In genomic region chr17:42548993-42549755, GRCh38 we compare ENCODE assay signal across 12 cellular contexts. TPM values are rescaled to one million over a fixed set of nuclear protein-coding genes. Genes with fewer than 3 reads are reported as not detected.
DNase-seq lines count a peak whose midpoint lies in the region; ATAC-seq and TF ChIP-seq lines count a peak whose summit lies in the region.
"Had no signal": no experiment of that assay in that cellular context is flagged by ENCODE, and none has a peak within 500 bp of the region (broad histone marks: within the 10 kb centered on the region; RNA-seq: fewer than 3 reads in every experiment).

No MANE protein-coding gene starts in this region.

- H3K4me1 Mint-ChIP-seq in activated CD8-positive, alpha-beta memory T cell treated with anti-CD3 and anti-CD28 coated beads, Interleukin-2, amount 10 ng/mL, durations not matched to agents 7 days and 5 days, result peaks cover 20% of the 10 kb centered on the region
- peaks cover 7% of the 10 kb centered on the region for H3K4me1 Mint-ChIP-seq in endothelial cell (ENCODE audit: unreplicated experiment)

- H3K79me2 ChIP-seq in PC-3 (ENCODE audit: low read length), result peaks cover 9% of the 10 kb centered on the region
- peaks cover 7% of the 10 kb centered on the region for H3K79me2 ChIP-seq in smooth muscle cell (ENCODE audit: low read depth)

- no peak for DNase-seq in activated CD8-positive, alpha-beta memory T cell treated with anti-CD3 and anti-CD28 coated beads, Interleukin-2, amount 10 ng/mL, durations not matched to agents 7 days and 5 days
- no peak for DNase-seq in activated CD8-positive, alpha-beta memory T cell treated with anti-CD3 and anti-CD28 coated beads, Interleukin-2, amount 50 U/mL, for 4 hours
- no peak for DNase-seq in PC-3
- no peak for DNase-seq in endothelial cell (ENCODE audit: low spot score)
- DNase-seq in smooth muscle cell (lab: John Stamatoyannopoulos, UW; ENCODE audit: unreplicated experiment), result no peak
- DNase-seq in head of caudate nucleus, result no peak
- no peak for DNase-seq in hepatic stellate cell (ENCODE audit: low spot score)
- DNase-seq: activated CD4-positive, CD25-positive, alpha-beta regulatory T cell; NCI-H1436 treated with DMSO at 0.1 percent for 48 hours; OCI-M1; stimulated activated CD4-positive, alpha-beta T cell treated with anti-CD3 and anti-CD28 coated beads, Interleukin-1b, Interleukin-23, amount 100 ng/mL, for 48 hours had no signal

- BruUV-seq in PC-3 (replicated peaks; lab: Mats Ljungman, UMichigan), result no TSS peak

- H3K9me3 Mint-ChIP-seq in activated CD8-positive, alpha-beta memory T cell treated with anti-CD3 and anti-CD28 coated beads, Interleukin-2, amount 10 ng/mL, durations not matched to agents 7 days and 5 days (ENCODE audit: low read depth), result no peaks in the 10 kb centered on the region
- no peaks in the 10 kb centered on the region for H3K9me3 Mint-ChIP-seq in endothelial cell (ENCODE audit: unreplicated experiment)

- H3K27ac ChIP-seq in PC-3 (ENCODE audit: low read length) (no peak overlapping the region), smooth muscle cell (ENCODE audit: low read depth) (no peak overlapping the region)

- H3K4me2 ChIP-seq in PC-3 (ENCODE audit: low read length) (peak overlapping the region; percentile 86), smooth muscle cell (peak overlapping the region; percentile 88)

- WGBS in smooth muscle cell (ENCODE audit: low lambda C conversion rate), result 82% methylated on average over 14 of the region's 14 CpGs

- no peak for ATAC-seq in activated CD8-positive, alpha-beta memory T cell treated with anti-CD3 and anti-CD28 coated beads, Interleukin-2, amount 10 ng/mL, durations not matched to agents 7 days and 5 days
- no peak for ATAC-seq in PC-3
- no peak for ATAC-seq in HG02571 (IDR thresholded peaks at IDR 0.05; ENCODE audit: unreplicated experiment)

- CTCF ChIA-PET in activated CD8-positive, alpha-beta memory T cell treated with anti-CD3 and anti-CD28 coated beads, Interleukin-2, amount 10 ng/mL, durations not matched to agents 7 days and 5 days (lab: Charles Lee), result interaction anchor here (1.0 to 2.0 kb wide), 10 partner anchors 10 to 214 kb away, joined by 3 to 14 read pairs (median 6); partner anchors contain the start of genes MLX, NAGLU and PSMC3IP
- CTCF ChIA-PET in PC-3 (lab: Charles Lee), result no interaction called here

- H3K36me3 ChIP-seq in PC-3 (ENCODE audit: low read depth, low read length), result no peaks in the 10 kb centered on the region
- no peaks in the 10 kb centered on the region for H3K36me3 ChIP-seq in smooth muscle cell (ENCODE audit: low read depth)

- no peak for TF ChIP-seq CTCF in PC-3 (conservative IDR thresholded peaks at IDR 0.05; ENCODE audit: low read depth, low read length)
- no peak for TF ChIP-seq CTCF in endothelial cell (IDR thresholded peaks at IDR 0.05; ENCODE audit: unreplicated experiment)
- TF ChIP-seq CTCF in smooth muscle cell (IDR thresholded peaks at IDR 0.05; ENCODE audit: borderline replicate concordance, insufficient read depth, poor library complexity, severe bottlenecking), result no peak

- H3K4me3 Mint-ChIP-seq in activated CD8-positive, alpha-beta memory T cell treated with anti-CD3 and anti-CD28 coated beads, Interleukin-2, amount 10 ng/mL, durations not matched to agents 7 days and 5 days, result peak overlapping the region; percentile 43
- H3K4me3 Mint-ChIP-seq in endothelial cell (ENCODE audit: unreplicated experiment), result peak overlapping the region; percentile 69

- H3K9me3 ChIP-seq in PC-3 (ENCODE audit: low read length) (no peaks in the 10 kb centered on the region), smooth muscle cell (replicated peaks; ENCODE audit: low read depth) (no peaks in the 10 kb centered on the region)

- intact Hi-C loops in PC-3 (cut with micrococcal nuclease), result no loop called here
- intact Hi-C loops in head of caudate nucleus (cut with DNase I), result no loop called here

- peaks cover 1% of the 10 kb centered on the region for H3K36me3 Mint-ChIP-seq in activated CD8-positive, alpha-beta memory T cell treated with anti-CD3 and anti-CD28 coated beads, Interleukin-2, amount 10 ng/mL, durations not matched to agents 7 days and 5 days
- no peaks in the 10 kb centered on the region for H3K36me3 Mint-ChIP-seq in endothelial cell (ENCODE audit: low read depth, unreplicated experiment)

- H3K4me3 ChIP-seq in PC-3 (ENCODE audit: low read length), result peak overlapping the region; percentile 74
- H3K4me3 ChIP-seq in smooth muscle cell, result peak overlapping the region; percentile 53

- H3F3A ChIP-seq in PC-3 (ENCODE audit: low read length, unreplicated experiment) (no peaks in the 10 kb centered on the region), smooth muscle cell (ENCODE audit: low read depth) (peaks cover 5% of the 10 kb centered on the region)

- H3K9ac ChIP-seq in PC-3 (ENCODE audit: low read length), result no peak overlapping the region; the same call in 1 of the 2 replicates
- H3K9ac ChIP-seq in smooth muscle cell (ENCODE audit: low read depth), result no peak overlapping the region

- H3K27me3 ChIP-seq in PC-3 (ENCODE audit: low read length) (no peaks in the 10 kb centered on the region), smooth muscle cell (ENCODE audit: low read depth) (no peaks in the 10 kb centered on the region)

- H3K27me3 Mint-ChIP-seq in activated CD8-positive, alpha-beta memory T cell treated with anti-CD3 and anti-CD28 coated beads, Interleukin-2, amount 10 ng/mL, durations not matched to agents 7 days and 5 days, result no peaks in the 10 kb centered on the region
- peaks cover 11% of the 10 kb centered on the region for H3K27me3 Mint-ChIP-seq in endothelial cell (ENCODE audit: unreplicated experiment)

- H4K20me1 ChIP-seq in PC-3 (ENCODE audit: low read length) (no peaks in the 10 kb centered on the region), smooth muscle cell (ENCODE audit: low read depth) (peaks cover 6% of the 10 kb centered on the region)

- H2AFZ ChIP-seq in PC-3 (ENCODE audit: low read length) (peak overlapping the region; percentile 74), smooth muscle cell (ENCODE audit: low read depth) (no peak overlapping the region)

- H3K4me1 ChIP-seq in PC-3 (ENCODE audit: insufficient read depth, low read length), result peaks cover 4% of the 10 kb centered on the region; the same call in 1 of the 2 replicates
- H3K4me1 ChIP-seq in smooth muscle cell (ENCODE audit: low read depth), result peaks cover 11% of the 10 kb centered on the region

- POLR2A ChIA-PET in PC-3 (lab: Charles Lee; ENCODE audit: unreplicated experiment), result no interaction called here

- no peaks in the 10 kb centered on the region for H3K9me2 ChIP-seq in PC-3 (replicated peaks; ENCODE audit: low read length)

- H3K27ac Mint-ChIP-seq in activated CD8-positive, alpha-beta memory T cell treated with anti-CD3 and anti-CD28 coated beads, Interleukin-2, amount 10 ng/mL, durations not matched to agents 7 days and 5 days, result peak overlapping the region; percentile 2
- no peak overlapping the region for H3K27ac Mint-ChIP-seq in endothelial cell (ENCODE audit: unreplicated experiment)

RNA-seq across cellular contexts. Expression of gene HSD17B1, which starts 3.5 kb away (rescaled TPM):
- total RNA-seq in activated CD8-positive, alpha-beta memory T cell treated with anti-CD3 and anti-CD28 coated beads, Interleukin-2, amount 10 ng/mL, durations not matched to agents 7 days and 5 days, result 1 to 10 TPM in 1 of 2 experiments, under 1 TPM in 1; 0.70 to 1.1 TPM
- total RNA-seq in PC-3 (2014; rRNA removed), result 0.86 and 1.5 TPM in 2 replicates
- total RNA-seq in endothelial cell (ENCODE audit: unreplicated experiment), result 0.64 TPM
- total RNA-seq in smooth muscle cell, result 0.40 TPM in 1 of 2 replicates, not detected in the other
- polyA plus RNA-seq in smooth muscle cell, result 3.3 and 3.5 TPM in 2 replicates

RNA-seq across cellular contexts. Expression of gene COASY, which starts 12.8 kb away (rescaled TPM):
- total RNA-seq in activated CD8-positive, alpha-beta memory T cell treated with anti-CD3 and anti-CD28 coated beads, Interleukin-2, amount 10 ng/mL, durations not matched to agents 7 days and 5 days, result 100 to 1,000 TPM in 1 of 2 experiments, 10 to 100 TPM in 1; 95.9 to 108 TPM
- total RNA-seq in PC-3 (2014; rRNA removed) (33.3 and 54.3 TPM in 2 replicates), endothelial cell (ENCODE audit: unreplicated experiment) (66.3 TPM), smooth muscle cell (16.0 and 23.2 TPM in 2 replicates)
- polyA plus RNA-seq in smooth muscle cell, result 65.0 and 68.2 TPM in 2 replicates

RNA-seq across cellular contexts. Expression of gene NAGLU, which starts 13.1 kb away (rescaled TPM):
- total RNA-seq in activated CD8-positive, alpha-beta memory T cell treated with anti-CD3 and anti-CD28 coated beads, Interleukin-2, amount 10 ng/mL, durations not matched to agents 7 days and 5 days, result 10 to 100 TPM; 18.2 to 19.4 TPM
- total RNA-seq in PC-3 (2014; rRNA removed), result 4.9 and 9.8 TPM in 2 replicates
- total RNA-seq in endothelial cell (ENCODE audit: unreplicated experiment), result 24.2 TPM
- 23.0 and 27.2 TPM in 2 replicates for total RNA-seq in smooth muscle cell
- polyA plus RNA-seq in smooth muscle cell, result 39.9 and 51.6 TPM in 2 replicates

RNA-seq across cellular contexts. Expression of gene MLX, which starts 17.7 kb away (rescaled TPM):
- total RNA-seq in activated CD8-positive, alpha-beta memory T cell treated with anti-CD3 and anti-CD28 coated beads, Interleukin-2, amount 10 ng/mL, durations not matched to agents 7 days and 5 days, result 10 to 100 TPM; 54.8 to 60.4 TPM
- total RNA-seq in PC-3 (2014; rRNA removed) (25.8 and 26.2 TPM in 2 replicates), endothelial cell (ENCODE audit: unreplicated experiment) (45.9 TPM), smooth muscle cell (21.6 and 30.1 TPM in 2 replicates)
- polyA plus RNA-seq in smooth muscle cell, result 21.1 and 26.4 TPM in 2 replicates

RNA-seq across cellular contexts. Expression of gene PSMC3IP, which starts 28.4 kb away (rescaled TPM):
- total RNA-seq in activated CD8-positive, alpha-beta memory T cell treated with anti-CD3 and anti-CD28 coated beads, Interleukin-2, amount 10 ng/mL, durations not matched to agents 7 days and 5 days, result 10 to 100 TPM; 24.4 to 25.5 TPM
- 20.3 and 24.1 TPM in 2 replicates for total RNA-seq in PC-3 (2014; rRNA removed)
- total RNA-seq in endothelial cell (ENCODE audit: unreplicated experiment), result 8.0 TPM
- 5.2 and 5.3 TPM in 2 replicates for total RNA-seq in smooth muscle cell
- 7.7 and 10.0 TPM in 2 replicates for polyA plus RNA-seq in smooth muscle cell
